In the genomic region with DNA sequence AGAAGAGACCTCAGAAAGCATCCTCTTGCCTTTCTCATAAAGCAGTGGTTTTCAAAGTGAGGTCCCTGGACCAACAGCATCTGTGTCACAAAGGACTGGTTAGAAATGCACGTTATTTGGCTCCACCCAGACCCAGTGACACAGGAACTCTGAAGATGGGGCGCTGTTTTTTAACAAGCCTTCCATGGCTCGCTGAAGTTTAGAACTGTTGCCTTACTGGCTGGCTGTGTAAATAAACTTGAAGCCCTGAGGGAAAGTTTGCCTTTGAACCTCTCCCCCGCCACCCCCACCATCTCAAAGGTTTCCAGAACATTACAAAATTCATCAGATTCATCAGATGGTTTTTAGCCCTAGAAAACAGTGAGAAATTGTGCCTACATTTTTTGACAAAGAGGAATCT, we compare ENCODE assay signal across 19 cellular contexts. TPM values are rescaled to one million over a fixed set of nuclear protein-coding genes. Genes with fewer than 3 reads are reported as not detected.
DNase-seq lines count a peak whose midpoint lies in the region; ATAC-seq and TF ChIP-seq lines count a peak whose summit lies in the region.
"Had no signal": no experiment of that assay in that cellular context is flagged by ENCODE, and none has a peak within 500 bp of the region (broad histone marks: within the 10 kb centered on the region; RNA-seq: fewer than 3 reads in every experiment).

No MANE protein-coding gene starts in this region.

- no peak overlapping the region for H3K27ac ChIP-seq in PC-3 (ENCODE audit: low read length)
- H3K27ac ChIP-seq in mesodermal cell (ENCODE audit: low read depth, low read length, severe bottlenecking), result peak overlapping the region; percentile 16
- H3K27ac ChIP-seq: 22Rv1, A549, BLaER1, HL-60 had no signal

- H3K36me3 ChIP-seq in PC-3 (ENCODE audit: low read depth, low read length) (no peaks in the 10 kb centered on the region), mesodermal cell (ENCODE audit: control insufficient read depth, insufficient read depth, low read length) (peaks cover 96% of the 10 kb centered on the region)

- POLR2A ChIA-PET in PC-3 (lab: Charles Lee; ENCODE audit: unreplicated experiment), result no interaction called here
- POLR2A ChIA-PET in naive thymus-derived CD8-positive, alpha-beta T cell (lab: Charles Lee), result no interaction called here

- no peak overlapping the region for H2AFZ ChIP-seq in PC-3 (ENCODE audit: low read length)
- H2AFZ ChIP-seq: GM23338 had no signal

- no peaks in the 10 kb centered on the region for H3K27me3 Mint-ChIP-seq in activated T-helper 1 cell treated with anti-CD3 and anti-CD28 coated beads, Interleukin-12 subunit alpha, Interleukin-12 subunit beta, Interleukin-2, Interleukin-4 antibody, amounts not matched to agents 30 ng/mL and 10 ng/mL and 1 ng/mL, durations not matched to agents 14 hours and 24 hours and 36 hours (ENCODE audit: insufficient read depth)
- H3K27me3 Mint-ChIP-seq in naive thymus-derived CD8-positive, alpha-beta T cell, result no peaks in the 10 kb centered on the region
- H3K27me3 Mint-ChIP-seq: CD4-positive, CD25-positive, alpha-beta regulatory T cell; CD8-positive, alpha-beta memory T cell had no signal

- no peaks in the 10 kb centered on the region for H3K9me3 Mint-ChIP-seq in activated T-helper 1 cell treated with anti-CD3 and anti-CD28 coated beads, Interleukin-12 subunit alpha, Interleukin-12 subunit beta, Interleukin-2, Interleukin-4 antibody, amounts not matched to agents 30 ng/mL and 10 ng/mL and 1 ng/mL, durations not matched to agents 14 hours and 24 hours and 36 hours
- H3K9me3 Mint-ChIP-seq in naive thymus-derived CD8-positive, alpha-beta T cell, result no peaks in the 10 kb centered on the region
- H3K9me3 Mint-ChIP-seq: CD4-positive, CD25-positive, alpha-beta regulatory T cell; CD8-positive, alpha-beta memory T cell; GM23338 had no signal

- TF ChIP-seq CTCF in PC-3 (conservative IDR thresholded peaks at IDR 0.05; ENCODE audit: low read depth, low read length), result no peak

- H3K27ac Mint-ChIP-seq in activated T-helper 1 cell treated with anti-CD3 and anti-CD28 coated beads, Interleukin-12 subunit alpha, Interleukin-12 subunit beta, Interleukin-2, Interleukin-4 antibody, amounts not matched to agents 30 ng/mL and 10 ng/mL and 1 ng/mL, durations not matched to agents 14 hours and 24 hours and 36 hours, result no peak overlapping the region
- peak overlapping the region in 1 of 10 donors; percentile 32 for H3K27ac Mint-ChIP-seq in naive thymus-derived CD8-positive, alpha-beta T cell
- H3K27ac Mint-ChIP-seq: GM23338 had no signal

- ATAC-seq in PC-3, result no peak
- ATAC-seq in naive thymus-derived CD8-positive, alpha-beta T cell, result no peak
- ATAC-seq: A549, GM23338 had no signal

- CTCF ChIA-PET in PC-3 (lab: Charles Lee), result no interaction called here

- no peak overlapping the region for H3K9ac ChIP-seq in PC-3 (ENCODE audit: low read length)
- H3K9ac ChIP-seq: BLaER1 had no signal

- H3K36me3 Mint-ChIP-seq in activated T-helper 1 cell treated with anti-CD3 and anti-CD28 coated beads, Interleukin-12 subunit alpha, Interleukin-12 subunit beta, Interleukin-2, Interleukin-4 antibody, amounts not matched to agents 30 ng/mL and 10 ng/mL and 1 ng/mL, durations not matched to agents 14 hours and 24 hours and 36 hours (ENCODE audit: low read depth), result peaks cover 65% of the 10 kb centered on the region
- H3K36me3 Mint-ChIP-seq in naive thymus-derived CD8-positive, alpha-beta T cell, result peaks cover 0 to 18% (median 14%) of the 10 kb centered on the region in 3 donors

- H3K9me3 ChIP-seq in PC-3 (ENCODE audit: low read length), result no peaks in the 10 kb centered on the region
- no peaks in the 10 kb centered on the region for H3K9me3 ChIP-seq in mesodermal cell (ENCODE audit: control insufficient read depth, low read length)
- H3K9me3 ChIP-seq: A549, BLaER1 had no signal

- H3K9me2 ChIP-seq in PC-3 (replicated peaks; ENCODE audit: low read length), result no peaks in the 10 kb centered on the region

- no peaks in the 10 kb centered on the region for H3K27me3 ChIP-seq in PC-3 (ENCODE audit: low read length)
- H3K27me3 ChIP-seq: BLaER1 had no signal

- peaks cover 16% of the 10 kb centered on the region for H3K4me1 Mint-ChIP-seq in activated T-helper 1 cell treated with anti-CD3 and anti-CD28 coated beads, Interleukin-12 subunit alpha, Interleukin-12 subunit beta, Interleukin-2, Interleukin-4 antibody, amounts not matched to agents 30 ng/mL and 10 ng/mL and 1 ng/mL, durations not matched to agents 14 hours and 24 hours and 36 hours (ENCODE audit: low read depth)
- H3K4me1 Mint-ChIP-seq in naive thymus-derived CD8-positive, alpha-beta T cell, result no peaks in the 10 kb centered on the region
- H3K4me1 Mint-ChIP-seq: CD4-positive, CD25-positive, alpha-beta regulatory T cell; CD8-positive, alpha-beta memory T cell had no signal

- intact Hi-C loops in PC-3 (cut with micrococcal nuclease), result no loop called here
- intact Hi-C loops in activated T-helper 1 cell treated with anti-CD3 and anti-CD28 coated beads, Interleukin-12 subunit alpha, Interleukin-12 subunit beta, Interleukin-2, Interleukin-4 antibody, amounts not matched to agents 30 ng/mL and 10 ng/mL and 1 ng/mL, durations not matched to agents 14 hours and 24 hours and 36 hours (cut with micrococcal nuclease), result no loop called here

- no TSS peak for BruUV-seq in PC-3 (replicated peaks; lab: Mats Ljungman, UMichigan)

- H3K79me2 ChIP-seq in PC-3 (ENCODE audit: low read length), result no peaks in the 10 kb centered on the region

- no peak overlapping the region for H3K4me3 Mint-ChIP-seq in activated T-helper 1 cell treated with anti-CD3 and anti-CD28 coated beads, Interleukin-12 subunit alpha, Interleukin-12 subunit beta, Interleukin-2, Interleukin-4 antibody, amounts not matched to agents 30 ng/mL and 10 ng/mL and 1 ng/mL, durations not matched to agents 14 hours and 24 hours and 36 hours
- no peak overlapping the region for H3K4me3 Mint-ChIP-seq in naive thymus-derived CD8-positive, alpha-beta T cell
- H3K4me3 Mint-ChIP-seq: CD4-positive, CD25-positive, alpha-beta regulatory T cell; CD8-positive, alpha-beta memory T cell; GM23338 had no signal

- 89 to 100% methylated on average over 3 of the region's 4 CpGs for WGBS in mesodermal cell (ENCODE audit: insufficient coverage in 2 of 2), 2 experiments

- H3K4me2 ChIP-seq in PC-3 (ENCODE audit: low read length), result peak overlapping the region; percentile 17; the same call in 1 of the 2 replicates
- H3K4me2 ChIP-seq: A549, BLaER1, GM23338 had no signal

- H3K4me1 ChIP-seq in PC-3 (ENCODE audit: insufficient read depth, low read length), result peaks cover 22% of the 10 kb centered on the region
- peaks cover 5% of the 10 kb centered on the region for H3K4me1 ChIP-seq in mesodermal cell (ENCODE audit: control insufficient read depth, insufficient read depth, low read length, poor library complexity, severe bottlenecking)
- H3K4me1 ChIP-seq: A549, BLaER1 had no signal

- peak; percentile 23 for DNase-seq in SIG-M5 treated with dmso at 0.1 percent for 504 hours (lab: John Stamatoyannopoulos, UW; ENCODE audit: unreplicated experiment)
- no peak for DNase-seq in SIG-M5 (lab: John Stamatoyannopoulos, UW)
- DNase-seq in PC-3, result no peak
- no peak for DNase-seq in activated T-helper 1 cell treated with anti-CD3 and anti-CD28 coated beads, Interleukin-12 subunit alpha, Interleukin-12 subunit beta, Interleukin-2, Interleukin-4 antibody, amounts not matched to agents 30 ng/mL and 10 ng/mL and 1 ng/mL, durations not matched to agents 14 hours and 24 hours and 36 hours (ENCODE audit: low spot score)
- no peak for DNase-seq in naive thymus-derived CD8-positive, alpha-beta T cell
- DNase-seq in activated T-cell treated with anti-CD3 and anti-CD28 coated beads for 4 hours, result no peak
- DNase-seq: CD4-positive, CD25-positive, alpha-beta regulatory T cell; CD8-positive, alpha-beta memory T cell; COR-L47; DMS 273 treated with DMSO at 0.1 percent for 48 hours; DMS53; DND-41; HCEC 1CT had no signal

- no peaks in the 10 kb centered on the region for H3F3A ChIP-seq in PC-3 (ENCODE audit: low read length, unreplicated experiment)

- H4K20me1 ChIP-seq in PC-3 (ENCODE audit: low read length), result no peaks in the 10 kb centered on the region; the same call in 1 of the 2 replicates
- H4K20me1 ChIP-seq: BLaER1 had no signal

- H3K4me3 ChIP-seq in PC-3 (ENCODE audit: low read length) (no peak overlapping the region), mesodermal cell (ENCODE audit: extremely low read depth, insufficient read depth, low read length, poor library complexity, severe bottlenecking) (no peak overlapping the region)
- H3K4me3 ChIP-seq: A549, BLaER1, GM23338 had no signal

RNA-seq across cellular contexts. Expression of gene IKBKE, which starts 21.8 kb away (rescaled TPM):
- total RNA-seq in PC-3 (2014; rRNA removed), result 27.0 and 28.3 TPM in 2 replicates
- polyA plus RNA-seq in mesodermal cell (2013, experiment 1 of 2), result 8.9 TPM
- polyA plus RNA-seq in mesodermal cell (2013, experiment 2 of 2), result 7.4 TPM
- 59.8 and 64.9 TPM in 2 replicates for total RNA-seq in activated T-helper 1 cell treated with anti-CD3 and anti-CD28 coated beads, Interleukin-12 subunit alpha, Interleukin-12 subunit beta, Interleukin-2, Interleukin-4 antibody, amounts not matched to agents 30 ng/mL and 10 ng/mL and 1 ng/mL, durations not matched to agents 14 hours and 24 hours and 36 hours
- total RNA-seq in naive thymus-derived CD8-positive, alpha-beta T cell, result 10 to 100 TPM; 82.9 to 87.3 TPM
- polyA plus RNA-seq in naive thymus-derived CD8-positive, alpha-beta T cell, result 10 to 100 TPM; 40.5 to 57.0 (median 55.5) TPM

RNA-seq across cellular contexts. Expression of gene RASSF5, which starts 58.9 kb away (rescaled TPM):
- total RNA-seq in PC-3 (2014; rRNA removed), result 15.5 and 16.0 TPM in 2 replicates
- polyA plus RNA-seq in mesodermal cell (2013, experiment 1 of 2), result 1.7 TPM
- polyA plus RNA-seq in mesodermal cell (2013, experiment 2 of 2), result 1.7 TPM
- total RNA-seq in activated T-helper 1 cell treated with anti-CD3 and anti-CD28 coated beads, Interleukin-12 subunit alpha, Interleukin-12 subunit beta, Interleukin-2, Interleukin-4 antibody, amounts not matched to agents 30 ng/mL and 10 ng/mL and 1 ng/mL, durations not matched to agents 14 hours and 24 hours and 36 hours, result 220 and 221 TPM in 2 replicates
- total RNA-seq in naive thymus-derived CD8-positive, alpha-beta T cell, result 100 to 1,000 TPM; 224 to 229 TPM
- 100 to 1,000 TPM; 233 to 358 (median 291) TPM for polyA plus RNA-seq in naive thymus-derived CD8-positive, alpha-beta T cell

Comparison
In these comparisons a context has a peak if more than half of its experiments do, and no peak if none do; other contexts are left out.
1. RNA of gene RASSF5, which starts 58.9 kb away (total RNA-seq): 224 to 229 TPM in naive thymus-derived CD8-positive, alpha-beta T cell and 220 to 221 TPM in activated T-helper 1 cell treated with anti-CD3 and anti-CD28 coated beads, Interleukin-12 subunit alpha, Interleukin-12 subunit beta, Interleukin-2, Interleukin-4 antibody, amounts not matched to agents 30 ng/mL and 10 ng/mL and 1 ng/mL, durations not matched to agents 14 hours and 24 hours and 36 hours; 15.5 to 16.0 TPM in PC-3; every median in the first group is over 10 times any median in the second.